In genomic region chr3:64930891-64931290, GRCh38 we compare ENCODE assay signal across 25 cellular contexts.
"Had no signal": no experiment of that assay in that cellular context is flagged by ENCODE, and none has a peak within 500 bp of the region (broad histone marks: within the 10 kb centered on the region; RNA-seq: fewer than 3 reads in every experiment).

No MANE protein-coding gene starts in this region.

- H3K9me3 ChIP-seq: gastrocnemius medialis had no signal

- H3K4me1 ChIP-seq: left lung, lower lobe of right lung had no signal

- FAIRE-seq: colon, endothelial cell of umbilical vein, islet of Langerhans had no signal

- ATAC-seq: esophagus mucosa; gastrocnemius medialis; heart right ventricle; left cardiac atrium; left lung; left ventricle myocardium superior; lower lobe of right lung; mucosa of descending colon; naive thymus-derived CD8-positive, alpha-beta T cell had no signal

- H3K36me3 ChIP-seq: esophagus squamous epithelium, gastrocnemius medialis, heart right ventricle, left lung, lower lobe of right lung had no signal

- H3K27me3 ChIP-seq: dorsolateral prefrontal cortex, esophagus squamous epithelium, gastrocnemius medialis, heart right ventricle, left lung had no signal

- H3K4me3 ChIP-seq: coronary artery, dorsolateral prefrontal cortex, esophagus squamous epithelium, gastrocnemius medialis, heart right ventricle, left lung, lower lobe of right lung, mucosa of descending colon had no signal

- H3K27ac ChIP-seq: coronary artery, dorsolateral prefrontal cortex, esophagus squamous epithelium, gastrocnemius medialis, heart right ventricle, left lung, lower lobe of right lung had no signal

- DNase-seq: dermis blood vessel endothelial cell; dorsolateral prefrontal cortex; effector CD4-positive, alpha-beta T cell; effector memory CD4-positive, alpha-beta T cell; erythroblast; esophagus squamous epithelium; foreskin melanocyte; gastrocnemius medialis; glutamatergic neuron; head of caudate nucleus; heart right ventricle; hippocampal formation; left cardiac atrium; left lung; left ventricle myocardium superior; lower lobe of right lung; mesenchymal stem cell; mucosa of descending colon; naive B cell; naive thymus-derived CD8-positive, alpha-beta T cell had no signal
